ENCODE assay signal across 18 cellular contexts in the genomic region with DNA sequence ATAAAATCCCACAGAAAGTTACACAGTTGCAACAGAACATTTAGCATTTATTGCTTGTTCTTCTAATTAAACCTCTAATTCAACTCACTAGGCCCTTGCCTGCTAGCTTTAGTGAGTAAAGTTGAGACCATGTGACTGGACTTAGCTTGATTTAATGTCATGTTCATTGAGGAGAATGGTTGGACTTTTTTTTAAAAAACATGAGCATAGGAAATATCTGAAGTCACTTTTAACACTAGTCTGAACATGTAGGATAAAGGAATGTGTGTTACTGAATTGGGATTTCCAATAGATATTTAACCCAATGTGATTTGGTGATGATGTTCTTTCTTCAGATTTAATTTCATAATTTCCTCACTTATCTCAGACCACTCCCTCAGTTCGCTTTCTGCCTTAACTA. TPM values are rescaled to one million over a fixed set of nuclear protein-coding genes. Genes with fewer than 3 reads are reported as not detected.
DNase-seq lines count a peak whose midpoint lies in the region; TF ChIP-seq lines count a peak whose summit lies in the region.
"Had no signal": no experiment of that assay in that cellular context is flagged by ENCODE, and none has a peak within 500 bp of the region (broad histone marks: within the 10 kb centered on the region; RNA-seq: fewer than 3 reads in every experiment).

No MANE protein-coding gene starts in this region.

- no peaks in the 10 kb centered on the region for H3K27me3 Mint-ChIP-seq in CD4-positive, alpha-beta memory T cell
- no peaks in the 10 kb centered on the region for H3K27me3 Mint-ChIP-seq in activated CD4-positive, alpha-beta memory T cell treated with anti-CD3 and anti-CD28 coated beads, Interleukin-2, amount 10 ng/mL, durations not matched to agents 7 days and 5 days
- H3K27me3 Mint-ChIP-seq in CD14-positive monocyte (ENCODE audit: low read depth in 3 of 3): no peaks in the 10 kb centered on the region

- no peaks in the 10 kb centered on the region for H3K9me3 Mint-ChIP-seq in CD4-positive, alpha-beta memory T cell
- H3K9me3 Mint-ChIP-seq in activated CD4-positive, alpha-beta memory T cell treated with anti-CD3 and anti-CD28 coated beads, Interleukin-2, amount 10 ng/mL, durations not matched to agents 7 days and 5 days: no peaks in the 10 kb centered on the region
- H3K9me3 Mint-ChIP-seq in CD14-positive monocyte: peaks cover 0 to 1% (median 0%) of the 10 kb centered on the region in 7 donors

- H3K27me3 ChIP-seq in CD4-positive, alpha-beta memory T cell (ENCODE audit: insufficient read depth, low read length): no peaks in the 10 kb centered on the region
- no peaks in the 10 kb centered on the region for H3K27me3 ChIP-seq in mucosa of rectum (ENCODE audit: control insufficient read depth in 2 of 2, insufficient read depth in 2 of 2, low read length in 2 of 2)
- H3K27me3 ChIP-seq in brain microvascular endothelial cell (replicated peaks): no peaks in the 10 kb centered on the region
- H3K27me3 ChIP-seq: heart left ventricle had no signal

- peaks cover 42% of the 10 kb centered on the region for H3K4me1 ChIP-seq in CD4-positive, alpha-beta memory T cell (ENCODE audit: insufficient read depth, low read length)
- H3K4me1 ChIP-seq in mucosa of rectum (ENCODE audit: control insufficient read depth in 2 of 2, insufficient read depth in 2 of 2, low read length in 2 of 2): no peaks in the 10 kb centered on the region
- H3K4me1 ChIP-seq: parathyroid adenoma had no signal

- no peak for TF ChIP-seq CTCF in GM12864 (IDR thresholded peaks at IDR 0.05; ENCODE audit: low read depth, low read length, missing control alignments)
- TF ChIP-seq CTCF in brain microvascular endothelial cell (IDR thresholded peaks at IDR 0.05; ENCODE audit: low read depth, low read length, missing control alignments): no peak
- TF ChIP-seq CTCF in CD14-positive monocyte (IDR thresholded peaks at IDR 0.05): no peak

- H3K36me3 ChIP-seq in CD4-positive, alpha-beta memory T cell (ENCODE audit: insufficient read depth, low read length): no peaks in the 10 kb centered on the region
- H3K36me3 ChIP-seq in mucosa of rectum (ENCODE audit: control insufficient read depth in 2 of 2, insufficient read depth in 2 of 2, low read length in 2 of 2) (no peaks in the 10 kb centered on the region), brain microvascular endothelial cell (replicated peaks) (no peaks in the 10 kb centered on the region)
- H3K36me3 ChIP-seq: heart left ventricle had no signal

- no peaks in the 10 kb centered on the region for H3K9me3 ChIP-seq in CD4-positive, alpha-beta memory T cell (ENCODE audit: control insufficient read depth in 1 of 2, low read length in 2 of 2)
- no peaks in the 10 kb centered on the region for H3K9me3 ChIP-seq in mucosa of rectum (ENCODE audit: control insufficient read depth in 2 of 2, low read length in 2 of 2)
- H3K9me3 ChIP-seq: heart left ventricle had no signal

- POLR2A ChIA-PET in CD4-positive, alpha-beta memory T cell (lab: Charles Lee; ENCODE audit: partially characterized antibody): interaction anchor here (0.8 to 5.0 kb wide), 15 partner anchors 8 to 786 kb away, joined by 3 to 80 read pairs (median 6); partner anchors contain the start of genes GLCCI1 and UMAD1
- POLR2A ChIA-PET in activated CD4-positive, alpha-beta memory T cell treated with anti-CD3 and anti-CD28 coated beads, Interleukin-2, amount 10 ng/mL, durations not matched to agents 7 days and 5 days (lab: Charles Lee): interaction anchor here (0.8 to 3.0 kb wide), 18 partner anchors 9 to 761 kb away, joined by 3 to 124 read pairs (median 5); partner anchors contain the start of genes C1GALT1, GLCCI1 and UMAD1

- intact Hi-C loops in CD4-positive, alpha-beta memory T cell (cut with micrococcal nuclease): loop anchor here (1.0 to 2.0 kb wide), 2 partner anchors 21 to 24 kb away; partner anchors contain the start of gene GLCCI1
- intact Hi-C loops in CD14-positive monocyte (cut with micrococcal nuclease): no loop called here

- peak overlapping the region in 7 of 8 donors; percentile 70 to 89 (median 81) for H3K4me3 Mint-ChIP-seq in CD4-positive, alpha-beta memory T cell
- no peak overlapping the region for H3K4me3 Mint-ChIP-seq in activated CD4-positive, alpha-beta memory T cell treated with anti-CD3 and anti-CD28 coated beads, Interleukin-2, amount 10 ng/mL, durations not matched to agents 7 days and 5 days
- H3K4me3 Mint-ChIP-seq in CD14-positive monocyte: no peak overlapping the region

- H3K27ac Mint-ChIP-seq in CD4-positive, alpha-beta memory T cell: peak overlapping the region; percentile 78 to 97 (median 90)
- peak overlapping the region; percentile 96 for H3K27ac Mint-ChIP-seq in activated CD4-positive, alpha-beta memory T cell treated with anti-CD3 and anti-CD28 coated beads, Interleukin-2, amount 10 ng/mL, durations not matched to agents 7 days and 5 days
- H3K27ac Mint-ChIP-seq in CD14-positive monocyte: no peak overlapping the region

- peaks cover 21 to 51% (median 28%) of the 10 kb centered on the region in 4 donors for H3K4me1 Mint-ChIP-seq in CD4-positive, alpha-beta memory T cell
- peaks cover 34% of the 10 kb centered on the region for H3K4me1 Mint-ChIP-seq in activated CD4-positive, alpha-beta memory T cell treated with anti-CD3 and anti-CD28 coated beads, Interleukin-2, amount 10 ng/mL, durations not matched to agents 7 days and 5 days
- peaks cover 2% of the 10 kb centered on the region for H3K4me1 Mint-ChIP-seq in CD14-positive monocyte

- no peaks in the 10 kb centered on the region for H3K36me3 Mint-ChIP-seq in CD4-positive, alpha-beta memory T cell
- H3K36me3 Mint-ChIP-seq in activated CD4-positive, alpha-beta memory T cell treated with anti-CD3 and anti-CD28 coated beads, Interleukin-2, amount 10 ng/mL, durations not matched to agents 7 days and 5 days (ENCODE audit: low read depth): peaks cover 3% of the 10 kb centered on the region
- no peaks in the 10 kb centered on the region for H3K36me3 Mint-ChIP-seq in CD14-positive monocyte

- in situ Hi-C loops in brain microvascular endothelial cell (cut with HindIII; ENCODE audit: low pct_ligation_motif_present, low sequenced_read_pairs): no loop called here

- no peak overlapping the region for H3K9ac ChIP-seq in mucosa of rectum (ENCODE audit: low read depth in 1 of 2, low read length in 2 of 2)
- H3K9ac ChIP-seq: parathyroid adenoma had no signal

- H3K4me3 ChIP-seq in CD4-positive, alpha-beta memory T cell (ENCODE audit: low read length in 2 of 2): no peak overlapping the region
- H3K4me3 ChIP-seq in GM12864 (ENCODE audit: low read depth, low read length): peak overlapping the region; percentile 26; the same call in 1 of the 2 replicates
- H3K4me3 ChIP-seq in mucosa of rectum (ENCODE audit: low read length in 2 of 2): no peak overlapping the region
- no peak overlapping the region for H3K4me3 ChIP-seq in brain microvascular endothelial cell (ENCODE audit: low read depth, low read length)
- H3K4me3 ChIP-seq: heart left ventricle, skin epidermis had no signal

- H3K27ac ChIP-seq in CD4-positive, alpha-beta memory T cell (ENCODE audit: low read depth, low read length): peak overlapping the region; percentile 59
- H3K27ac ChIP-seq in mucosa of rectum (ENCODE audit: low read depth in 2 of 2, low read length in 2 of 2) (peak overlapping the region; percentile 14 to 30), brain microvascular endothelial cell (no peak overlapping the region)
- H3K27ac ChIP-seq: C4-2B, HL-60, parathyroid adenoma had no signal

- CTCF ChIA-PET in CD4-positive, alpha-beta memory T cell (lab: Charles Lee; ENCODE audit: partially characterized antibody): interaction anchor here (0.7 to 1.7 kb wide), 12 partner anchors 10 to 263 kb away, joined by 3 to 10 read pairs (median 3); no protein-coding TSS in a partner anchor
- CTCF ChIA-PET in activated CD4-positive, alpha-beta memory T cell treated with anti-CD3 and anti-CD28 coated beads, Interleukin-2, amount 10 ng/mL, durations not matched to agents 7 days and 5 days (lab: Charles Lee): interaction anchor here (1.2 to 1.5 kb wide), 5 partner anchors 24 to 263 kb away, joined by 4 to 14 read pairs (median 5); partner anchors contain the start of gene GLCCI1

- DNase-seq in CD4-positive, alpha-beta memory T cell: no peak
- DNase-seq in GM12864 (ENCODE audit: low read depth) (no peak), brain microvascular endothelial cell (no peak), CD14-positive monocyte (ENCODE audit: low spot score) (no peak)
- DNase-seq in activated CD4-positive, alpha-beta memory T cell treated with anti-CD3 and anti-CD28 coated beads, Interleukin-2, amount 10 ng/mL, durations not matched to agents 7 days and 5 days: no peak
- no peak for DNase-seq in effector CD8-positive, alpha-beta T cell (lab: John Stamatoyannopoulos, UW)
- DNase-seq: anterior cingulate cortex, cortex of kidney, EL, heart left ventricle, Kasumi-1, NCI-H446 treated with DMSO at 0.1 percent for 48 hours, OCI-M1 had no signal

RNA-seq across cellular contexts. Expression of gene GLCCI1, which starts 24.6 kb away (rescaled TPM):
- total RNA-seq in CD4-positive, alpha-beta memory T cell: 10 to 100 TPM; 46.7 to 49.7 TPM
- polyA plus RNA-seq in CD4-positive, alpha-beta memory T cell: 10 to 100 TPM; 10.4 to 21.9 TPM
- 10 to 100 TPM; 25.4 to 29.0 TPM for total RNA-seq in activated CD4-positive, alpha-beta memory T cell treated with anti-CD3 and anti-CD28 coated beads, Interleukin-2, amount 10 ng/mL, durations not matched to agents 7 days and 5 days
- 1 to 10 TPM in 1 of 2 donors, under 1 TPM in 1; 0.89 to 1.1 TPM for polyA plus RNA-seq in CD14-positive monocyte

Comparison
In these comparisons a context has a peak if more than half of its experiments do, and no peak if none do; other contexts are left out.
1. H3K27ac Mint-ChIP-seq: peak in CD4-positive, alpha-beta memory T cell (7 of 7) and activated CD4-positive, alpha-beta memory T cell treated with anti-CD3 and anti-CD28 coated beads, Interleukin-2, amount 10 ng/mL, durations not matched to agents 7 days and 5 days (single experiment); none in CD14-positive monocyte (0 of 7).
2. H3K4me3 Mint-ChIP-seq: peak in CD4-positive, alpha-beta memory T cell (7 of 8); none in activated CD4-positive, alpha-beta memory T cell treated with anti-CD3 and anti-CD28 coated beads, Interleukin-2, amount 10 ng/mL, durations not matched to agents 7 days and 5 days (single experiment) and CD14-positive monocyte (0 of 2).